Comparison of ENCODE assay signal across 19 cellular contexts in genomic region chr13:106377341-106377740, GRCh38.
DNase-seq lines count a peak whose midpoint lies in the region; ATAC-seq, FAIRE-seq and TF ChIP-seq lines count a peak whose summit lies in the region.
"Had no signal": no experiment of that assay in that cellular context is flagged by ENCODE, and none has a peak within 500 bp of the region (broad histone marks: within the 10 kb centered on the region; RNA-seq: fewer than 3 reads in every experiment).

No MANE protein-coding gene starts in this region.

- H3K79me1 ChIP-seq in IMR-90 (ENCODE audit: low read depth in 1 of 2, low read length in 2 of 2), result peaks cover 0 to 4% of the 10 kb centered on the region in 2 experiments; a peak in 1 of 4 replicates

- H3K4me1 ChIP-seq in IMR-90 (ENCODE audit: control insufficient read depth, insufficient read depth, low read length) (peaks cover 27% of the 10 kb centered on the region), astrocyte (ENCODE audit: insufficient read depth, low read length) (peaks cover 62% of the 10 kb centered on the region), upper lobe of left lung (peaks cover 9 to 38% (median 21%) of the 10 kb centered on the region in 4 donors)

- H3K9me3 ChIP-seq in IMR-90 (ENCODE audit: control insufficient read depth, insufficient read depth, low read length) (no peaks in the 10 kb centered on the region), astrocyte (ENCODE audit: insufficient read depth, low read depth, low read length) (no peaks in the 10 kb centered on the region), upper lobe of left lung (no peaks in the 10 kb centered on the region)
- H3K9me3 ChIP-seq: Caco-2 had no signal

- H3K56ac ChIP-seq in IMR-90 (ENCODE audit: extremely low read depth, insufficient read depth, low read length), result no peak overlapping the region

- no peak for TF ChIP-seq POLR2A in IMR-90 (IDR thresholded peaks at IDR 0.05; ENCODE audit: low read depth, low read length)
- no peak for TF ChIP-seq POLR2A in upper lobe of left lung (IDR thresholded peaks at IDR 0.05)

- H3K4me3 Mint-ChIP-seq in astrocyte (ENCODE audit: unreplicated experiment), result peak overlapping the region; percentile 23
- no peak overlapping the region for H3K4me3 Mint-ChIP-seq in osteocyte (ENCODE audit: unreplicated experiment)
- H3K4me3 Mint-ChIP-seq: B cell; CD4-positive, CD25-positive, alpha-beta regulatory T cell; CD8-positive, alpha-beta memory T cell; GM23338; IgD-negative memory B cell had no signal

- H3K23ac ChIP-seq in IMR-90 (ENCODE audit: low read depth, low read length), result no peak overlapping the region

- no peak overlapping the region for H3K18ac ChIP-seq in IMR-90 (ENCODE audit: low read depth, low read length)

- no peaks in the 10 kb centered on the region for H3K9me3 Mint-ChIP-seq in astrocyte (ENCODE audit: unreplicated experiment)
- H3K9me3 Mint-ChIP-seq in osteocyte (ENCODE audit: unreplicated experiment), result peaks cover 7% of the 10 kb centered on the region
- H3K9me3 Mint-ChIP-seq: GM23338, IgD-negative memory B cell had no signal

- H4K91ac ChIP-seq in IMR-90 (ENCODE audit: insufficient read depth, low read depth, low read length), result peak overlapping the region; percentile 17; the same call in 1 of the 2 replicates

- peaks cover 17% of the 10 kb centered on the region for H3K9me1 ChIP-seq in IMR-90 (ENCODE audit: insufficient read depth, low read length)

- no peak overlapping the region for H3K9ac ChIP-seq in IMR-90 (ENCODE audit: low read depth, low read length)
- peak overlapping the region; percentile 61 for H3K9ac ChIP-seq in astrocyte (ENCODE audit: low read length)
- H3K9ac ChIP-seq: BLaER1 treated with 17β-estradiol and CSF1 and Interleukin-3, amounts not matched to agents 10 nM and 100 nM had no signal

- no peak overlapping the region for H2AK9ac ChIP-seq in IMR-90 (replicated peaks; ENCODE audit: low read depth, low read length, poor library complexity)

- WGBS in IMR-90 (ENCODE audit: extremely low coverage in 2 of 2, insufficient read length in 1 of 2), 2 experiments, result 83% methylated on average over 3 of the region's 7 CpGs; no CpG with 5 or more reads in 1 of the 2 experiments
- WGBS in upper lobe of left lung, 2 donors, result 80 to 88% methylated on average over 7 of the region's 7 CpGs

- no peak for TF ChIP-seq RAD21 in IMR-90 (IDR thresholded peaks at IDR 0.05; ENCODE audit: low read length)

- H2BK120ac ChIP-seq in IMR-90 (ENCODE audit: low read depth, low read length), result peak overlapping the region; percentile 97

- H2BK15ac ChIP-seq in IMR-90 (ENCODE audit: low read depth, low read length), result peak overlapping the region; percentile 98; the same call in 2 of the 3 replicates

- POLR2A ChIA-PET in IMR-90 (lab: Charles Lee; ENCODE audit: unreplicated experiment), result no interaction called here

- H2AFZ ChIP-seq in IMR-90 (replicated peaks; ENCODE audit: low read length, poor library complexity) (no peak overlapping the region), astrocyte (ENCODE audit: low read depth, low read length) (no peak overlapping the region)
- H2AFZ ChIP-seq: GM23338 had no signal

- dilution Hi-C loops in IMR-90 (cut with HindIII; ENCODE audit: low sequenced_read_pairs, unreplicated experiment), result no loop called here

- H3K36me3 Mint-ChIP-seq in astrocyte (ENCODE audit: low read depth, unreplicated experiment), result no peaks in the 10 kb centered on the region
- H3K36me3 Mint-ChIP-seq in osteocyte (ENCODE audit: unreplicated experiment), result no peaks in the 10 kb centered on the region
- H3K36me3 Mint-ChIP-seq: CD4-positive, CD25-positive, alpha-beta regulatory T cell; CD8-positive, alpha-beta memory T cell had no signal

- no peak for ATAC-seq in IMR-90 (ENCODE audit: low read depth)
- no peak for ATAC-seq in upper lobe of left lung (ENCODE audit: low FRiP score in 2 of 2)
- ATAC-seq: GM23338 had no signal

- intact Hi-C loops in IMR-90 (cut with micrococcal nuclease), result no loop called here

- peak overlapping the region; percentile 97; the same call in 1 of the 2 replicates for H2BK20ac ChIP-seq in IMR-90 (ENCODE audit: low read depth, low read length)

- H4K5ac ChIP-seq in IMR-90 (ENCODE audit: low read depth, low read length), result no peak overlapping the region

- DNase-seq in IMR-90 (no peak), astrocyte (ENCODE audit: low read depth) (no peak), osteocyte (ENCODE audit: extremely low spot score, unreplicated experiment) (no peak), COLO829 (ENCODE audit: low spot score) (no peak), upper lobe of left lung (no peak), DMS79 (lab: John Stamatoyannopoulos, UW) (no peak)
- DNase-seq: CD4-positive, CD25-positive, alpha-beta regulatory T cell; CD8-positive, alpha-beta memory T cell; GDM1; HCEC 1CT had no signal

- no peaks in the 10 kb centered on the region for H4K20me1 ChIP-seq in IMR-90 (ENCODE audit: insufficient read depth, low read length)
- no peaks in the 10 kb centered on the region for H4K20me1 ChIP-seq in astrocyte (ENCODE audit: insufficient read depth, low read length)

- no peak overlapping the region for H4K8ac ChIP-seq in IMR-90 (ENCODE audit: low read depth in 2 of 2, low read length in 2 of 2)

- H3K27me3 ChIP-seq in IMR-90 (ENCODE audit: control insufficient read depth, insufficient read depth, low read length), result no peaks in the 10 kb centered on the region
- H3K27me3 ChIP-seq in astrocyte (ENCODE audit: insufficient read depth, low read length), result no peaks in the 10 kb centered on the region
- no peaks in the 10 kb centered on the region for H3K27me3 ChIP-seq in upper lobe of left lung

- H3K14ac ChIP-seq in IMR-90 (replicated peaks; ENCODE audit: low read depth, low read length), result peak overlapping the region; percentile 47; the same call in 1 of the 2 replicates

- CTCF ChIA-PET in IMR-90 (lab: Yijun Ruan, JAX), result interaction anchor here (0.5 kb wide), 1 partner anchor 14 kb away, joined by 3 read pairs; no protein-coding TSS in a partner anchor

- peak overlapping the region; percentile 94; the same call in 1 of the 2 replicates for H3K4ac ChIP-seq in IMR-90 (ENCODE audit: low read depth, low read length)

- no peak overlapping the region for H3K4me3 ChIP-seq in IMR-90 (ENCODE audit: insufficient read depth, low read depth, low read length)
- no peak overlapping the region for H3K4me3 ChIP-seq in astrocyte (ENCODE audit: insufficient read depth, low read depth, low read length)
- H3K4me3 ChIP-seq in upper lobe of left lung, result no peak overlapping the region
- H3K4me3 ChIP-seq: BLaER1 treated with 17β-estradiol and CSF1 and Interleukin-3, amounts not matched to agents 10 nM and 100 nM; GM23338 had no signal

- no peak for TF ChIP-seq EP300 in upper lobe of left lung (IDR thresholded peaks at IDR 0.05)

- H3K4me2 ChIP-seq in IMR-90 (ENCODE audit: low read depth, low read length), result no peak overlapping the region
- H3K4me2 ChIP-seq in astrocyte (ENCODE audit: low read length), result peak overlapping the region; percentile 69
- H3K4me2 ChIP-seq: GM23338 had no signal

- TF ChIP-seq CTCF in IMR-90 (conservative IDR thresholded peaks at IDR 0.05; ENCODE audit: low read depth, low read length) (no peak), astrocyte (IDR thresholded peaks at IDR 0.05; ENCODE audit: insufficient read depth, low read depth, low read length) (no peak), osteocyte (IDR thresholded peaks at IDR 0.05) (no peak), upper lobe of left lung (IDR thresholded peaks at IDR 0.05) (no peak)

- FAIRE-seq in astrocyte (lab: Jason Lieb, UNC), result no peak
- FAIRE-seq: D721Med, GM12892, GM18507, HTR-8/SVneo had no signal

- H3K79me2 ChIP-seq in astrocyte (ENCODE audit: insufficient read depth, low read length), result no peaks in the 10 kb centered on the region

- H3K27me3 Mint-ChIP-seq in astrocyte (ENCODE audit: low read depth, unreplicated experiment) (no peaks in the 10 kb centered on the region), osteocyte (ENCODE audit: unreplicated experiment) (no peaks in the 10 kb centered on the region)
- H3K27me3 Mint-ChIP-seq: CD4-positive, CD25-positive, alpha-beta regulatory T cell had no signal

- H3K27ac Mint-ChIP-seq in astrocyte (ENCODE audit: unreplicated experiment), result peak overlapping the region; percentile 94
- peak overlapping the region; percentile 10 for H3K27ac Mint-ChIP-seq in osteocyte (ENCODE audit: unreplicated experiment)
- H3K27ac Mint-ChIP-seq: B cell; CD4-positive, CD25-positive, alpha-beta regulatory T cell; CD8-positive, alpha-beta memory T cell; GM23338 had no signal

- H2AK5ac ChIP-seq in IMR-90 (ENCODE audit: low read depth, low read length), result peak overlapping the region; percentile 63; the same call in 1 of the 2 replicates

- H2BK5ac ChIP-seq in IMR-90 (ENCODE audit: low read depth, low read length, poor library complexity, severe bottlenecking), result no peak overlapping the region

- BruUV-seq in IMR-90 (replicated peaks; lab: Mats Ljungman, UMichigan), result no TSS peak

- no peaks in the 10 kb centered on the region for H3K36me3 ChIP-seq in IMR-90 (ENCODE audit: control insufficient read depth, insufficient read depth, low read length)
- H3K36me3 ChIP-seq in astrocyte (ENCODE audit: insufficient read depth, low read length), result no peaks in the 10 kb centered on the region
- no peaks in the 10 kb centered on the region for H3K36me3 ChIP-seq in upper lobe of left lung
- H3K36me3 ChIP-seq: BLaER1 treated with 17β-estradiol and CSF1 and Interleukin-3, amounts not matched to agents 10 nM and 100 nM had no signal

- in situ Hi-C loops in IMR-90 (cut with MboI; ENCODE audit: low sequenced_read_pairs), result no loop called here

- H3K27ac ChIP-seq in IMR-90 (ENCODE audit: insufficient read depth, low read length), result no peak overlapping the region
- H3K27ac ChIP-seq in astrocyte (ENCODE audit: low read depth, low read length), result peak overlapping the region; percentile 84
- no peak overlapping the region for H3K27ac ChIP-seq in upper lobe of left lung
- H3K27ac ChIP-seq: BLaER1 treated with 17β-estradiol and CSF1 and Interleukin-3, amounts not matched to agents 10 nM and 100 nM had no signal

- H3K4me1 Mint-ChIP-seq in astrocyte (ENCODE audit: low read depth, unreplicated experiment) (peaks cover 62% of the 10 kb centered on the region), osteocyte (ENCODE audit: unreplicated experiment) (peaks cover 57% of the 10 kb centered on the region)
- H3K4me1 Mint-ChIP-seq: CD4-positive, CD25-positive, alpha-beta regulatory T cell; CD8-positive, alpha-beta memory T cell had no signal

TF ChIP-seq in IMR-90, 13 proteins besides CTCF, POLR2A, EP300 and RAD21 (continues in another document):
- no peak for TF ChIP-seq MAFK (IDR thresholded peaks at IDR 0.05; ENCODE audit: low read depth, low read length)
- TF ChIP-seq SMC3 (IDR thresholded peaks at IDR 0.05; ENCODE audit: low read depth, low read length), result no peak
- TF ChIP-seq CHD1 (IDR thresholded peaks at IDR 0.05; ENCODE audit: low read depth, low read length), result no peak
- TF ChIP-seq CEBPB (IDR thresholded peaks at IDR 0.05; ENCODE audit: low read depth, low read length), result no peak
